In the genomic region with DNA sequence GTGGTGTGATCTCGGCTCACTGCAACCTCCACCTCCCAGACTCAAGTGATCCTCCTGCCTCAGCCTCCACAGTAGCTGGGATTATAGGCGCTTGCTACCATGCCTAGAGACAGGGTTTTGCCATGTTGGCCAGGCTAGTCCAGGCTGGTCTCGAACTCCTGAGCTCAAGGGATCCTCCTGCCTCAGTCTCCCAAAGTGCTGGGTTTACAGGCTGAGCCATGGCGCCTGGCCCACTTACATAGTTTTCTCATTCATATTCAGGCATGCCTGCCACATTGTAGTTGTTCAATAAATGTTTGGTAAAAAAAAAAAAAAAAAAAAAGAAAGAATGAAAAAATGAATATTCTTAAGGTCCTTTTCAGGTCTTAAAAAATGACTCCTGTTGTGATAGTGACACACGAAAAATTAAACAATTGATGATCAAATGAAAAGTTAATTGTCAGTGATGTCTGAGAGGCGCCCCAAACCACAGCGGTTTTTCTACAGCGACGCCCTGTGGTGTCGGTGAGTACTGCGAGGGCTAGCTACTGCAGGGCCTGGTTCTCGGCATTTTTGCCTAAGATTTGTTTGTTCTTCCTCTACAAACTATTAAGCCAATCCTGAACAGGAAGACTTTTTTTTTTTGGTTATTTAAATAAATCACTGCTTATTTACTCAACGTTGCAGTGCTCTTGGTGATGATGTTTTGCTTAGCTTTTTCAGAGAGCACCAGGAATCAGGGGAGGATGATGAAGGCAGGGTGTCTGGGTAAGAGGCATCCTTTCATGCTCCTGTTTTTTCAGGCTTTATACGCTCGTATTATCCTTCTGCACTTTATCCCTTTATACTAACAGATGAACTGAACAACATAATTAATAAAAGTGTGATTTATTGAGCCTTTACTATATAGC, we compare ENCODE assay signal across 9 cellular contexts.
DNase-seq lines count a peak whose midpoint lies in the region; ATAC-seq and TF ChIP-seq lines count a peak whose summit lies in the region.
"Had no signal": no experiment of that assay in that cellular context is flagged by ENCODE, and none has a peak within 500 bp of the region (broad histone marks: within the 10 kb centered on the region; RNA-seq: fewer than 3 reads in every experiment).

No MANE protein-coding gene starts in this region.

- no peaks in the 10 kb centered on the region for H3K4me1 Mint-ChIP-seq in MCF 10A (ENCODE audit: insufficient read depth, unreplicated experiment)
- H3K4me1 Mint-ChIP-seq in stimulated activated memory B cell treated with anti-CD40 and anti-IgM and Interleukin-4, amounts not matched to agents 10 μg/mL and 1 μg/mL and 100 μg/mL, for 72 hours = no peaks in the 10 kb centered on the region

- H3K9me3 Mint-ChIP-seq in MCF 10A (ENCODE audit: unreplicated experiment) = peaks cover 8% of the 10 kb centered on the region
- peaks cover 9% of the 10 kb centered on the region for H3K9me3 Mint-ChIP-seq in stimulated activated memory B cell treated with anti-CD40 and anti-IgM and Interleukin-4, amounts not matched to agents 10 μg/mL and 1 μg/mL and 100 μg/mL, for 72 hours

- POLR2A ChIA-PET in MCF 10A (lab: Yijun Ruan, JAX) = interaction anchor here (0.6 to 1.1 kb wide), 4 partner anchors 9 to 342 kb away, joined by 3 to 6 read pairs (median 4); a partner anchor contains a TSS

- peak; percentile 24 for TF ChIP-seq CTCF in OCI-LY3 (IDR thresholded peaks at IDR 0.05; ENCODE audit: low read depth, low read length)
- TF ChIP-seq CTCF in MCF 10A (IDR thresholded peaks at IDR 0.05; ENCODE audit: unreplicated experiment) = peak; percentile 99

- H3K27ac ChIP-seq in OCI-LY3 (ENCODE audit: low read length) (no peak overlapping the region), substantia nigra (ENCODE audit: low read depth, low read length, poor library complexity, severe bottlenecking) (no peak overlapping the region)
- H3K27ac ChIP-seq: epithelial cell of prostate had no signal

- H3K4me3 Mint-ChIP-seq in MCF 10A (ENCODE audit: unreplicated experiment) = no peak overlapping the region
- H3K4me3 Mint-ChIP-seq in stimulated activated memory B cell treated with anti-CD40 and anti-IgM and Interleukin-4, amounts not matched to agents 10 μg/mL and 1 μg/mL and 100 μg/mL, for 72 hours = no peak overlapping the region

- no peaks in the 10 kb centered on the region for H3K27me3 Mint-ChIP-seq in MCF 10A (ENCODE audit: insufficient read depth, unreplicated experiment)
- H3K27me3 Mint-ChIP-seq in stimulated activated memory B cell treated with anti-CD40 and anti-IgM and Interleukin-4, amounts not matched to agents 10 μg/mL and 1 μg/mL and 100 μg/mL, for 72 hours = no peaks in the 10 kb centered on the region

- ATAC-seq in HG02678 (IDR thresholded peaks at IDR 0.05; ENCODE audit: unreplicated experiment) (peak; percentile 78), left lobe of liver (peak; percentile 90)
- ATAC-seq in stimulated activated memory B cell treated with anti-CD40 and anti-IgM and Interleukin-4, amounts not matched to agents 10 μg/mL and 1 μg/mL and 100 μg/mL, for 72 hours = no peak

- no peaks in the 10 kb centered on the region for H3K9me3 ChIP-seq in OCI-LY3 (ENCODE audit: insufficient read depth, low read length)

- H2AFZ ChIP-seq in OCI-LY3 (ENCODE audit: low read depth, low read length) = no peak overlapping the region

- no peak overlapping the region for H3K9ac ChIP-seq in OCI-LY3 (ENCODE audit: low read length)

- CTCF ChIA-PET in MCF 10A (lab: Yijun Ruan, JAX) = interaction anchor here (0.6 to 9.1 kb wide), 82 partner anchors 10 to 1727 kb away, joined by 3 to 210 read pairs (median 5); a partner anchor contains a TSS

- no peaks in the 10 kb centered on the region for H3K4me1 ChIP-seq in OCI-LY3 (ENCODE audit: low read length)

- H3K27ac Mint-ChIP-seq in MCF 10A (ENCODE audit: low read depth, unreplicated experiment) = no peak overlapping the region
- no peak overlapping the region for H3K27ac Mint-ChIP-seq in stimulated activated memory B cell treated with anti-CD40 and anti-IgM and Interleukin-4, amounts not matched to agents 10 μg/mL and 1 μg/mL and 100 μg/mL, for 72 hours

- no peaks in the 10 kb centered on the region for H3K36me3 ChIP-seq in OCI-LY3 (replicated peaks; ENCODE audit: low read depth, low read length)

- DNase-seq in activated gamma-delta T cell treated with Interleukin-2 at 50 U/mL for 16 hours (peak; percentile 5), activated gamma-delta T cell (lab: John Stamatoyannopoulos, UW) (no peak), MCF 10A (ENCODE audit: unreplicated experiment) (peak; percentile 68), left lobe of liver (ENCODE audit: low spot score) (peak; percentile 55), substantia nigra (lab: John Stamatoyannopoulos, UW) (peak in 29 of 49 donors; percentile 2 to 54 (median 22))

- no peaks in the 10 kb centered on the region for H3K27me3 ChIP-seq in OCI-LY3 (ENCODE audit: low read depth, low read length)

- H3K4me3 ChIP-seq in OCI-LY3 (ENCODE audit: low read length) = no peak overlapping the region

- H3K79me2 ChIP-seq in OCI-LY3 (ENCODE audit: low read length) = no peaks in the 10 kb centered on the region

- no peaks in the 10 kb centered on the region for H4K20me1 ChIP-seq in OCI-LY3 (ENCODE audit: insufficient read depth, low read length)

- no peaks in the 10 kb centered on the region for H3K36me3 Mint-ChIP-seq in MCF 10A (ENCODE audit: insufficient read depth, unreplicated experiment)
- no peaks in the 10 kb centered on the region for H3K36me3 Mint-ChIP-seq in stimulated activated memory B cell treated with anti-CD40 and anti-IgM and Interleukin-4, amounts not matched to agents 10 μg/mL and 1 μg/mL and 100 μg/mL, for 72 hours

- intact Hi-C loops in MCF 10A (cut with micrococcal nuclease) = loop anchor here (2.0 to 10.0 kb wide), 3 partner anchors 68 to 1045 kb away; no protein-coding TSS in a partner anchor

- no TSS peak for BruUV-seq in MCF 10A (replicated peaks; lab: Mats Ljungman, UMichigan)

- no peak overlapping the region for H3K4me2 ChIP-seq in OCI-LY3 (ENCODE audit: low read length)
